In genomic region chr19:42325896-42326771, GRCh38 we compare ENCODE assay signal across 8 cellular contexts. TPM values are rescaled to one million over a fixed set of nuclear protein-coding genes. Genes with fewer than 3 reads are reported as not detected.
DNase-seq lines count a peak whose midpoint lies in the region; ATAC-seq and TF ChIP-seq lines count a peak whose summit lies in the region.

No MANE protein-coding gene starts in this region.

- ATAC-seq in GM21526 (IDR thresholded peaks at IDR 0.05; ENCODE audit: low FRiP score, unreplicated experiment) (peak; percentile 2), Right ventricle myocardium superior (ENCODE audit: poor library complexity) (peak; percentile 23), psoas muscle (peak; percentile 21 to 46 (median 29))

- H3K4me3 Mint-ChIP-seq in activated T-helper 2 cell treated with anti-CD3 and anti-CD28 coated beads, Interferon-gamma antibody, Interleukin-2, Interleukin-4, amounts not matched to agents 10 μg/mL and 5 μg/mL and 100 μg/mL, durations not matched to agents 14 hours and 24 hours and 36 hours (ENCODE audit: low read depth): peak overlapping the region; percentile 87

- H3F3A ChIP-seq in DOHH2 (ENCODE audit: control insufficient read depth, insufficient read depth): peaks cover 3% of the 10 kb centered on the region; the same call in 1 of the 2 replicates

- peaks cover 50% of the 10 kb centered on the region for H3K79me2 ChIP-seq in DOHH2 (ENCODE audit: control insufficient read depth, low read length)

- H3K27me3 ChIP-seq in DOHH2 (ENCODE audit: control insufficient read depth, low read length): no peaks in the 10 kb centered on the region
- H3K27me3 ChIP-seq in psoas muscle (ENCODE audit: insufficient read depth in 3 of 3, low read length in 2 of 3): peaks cover 0 to 22% (median 14%) of the 10 kb centered on the region in 3 donors

- no peaks in the 10 kb centered on the region for H3K9me3 ChIP-seq in DOHH2 (ENCODE audit: control insufficient read depth, insufficient read depth, low read length)
- no peaks in the 10 kb centered on the region for H3K9me3 ChIP-seq in KOPT-K1 (ENCODE audit: insufficient read depth, low read length, poor library complexity, severe bottlenecking)
- no peaks in the 10 kb centered on the region for H3K9me3 ChIP-seq in psoas muscle

- peaks cover 25% of the 10 kb centered on the region for H3K27me3 Mint-ChIP-seq in activated T-helper 2 cell treated with anti-CD3 and anti-CD28 coated beads, Interferon-gamma antibody, Interleukin-2, Interleukin-4, amounts not matched to agents 10 μg/mL and 5 μg/mL and 100 μg/mL, durations not matched to agents 14 hours and 24 hours and 36 hours (ENCODE audit: low read depth)

- 0 out of 2 replicates have a peak, but pooled peaks cover 4% of the 10 kb centered on the region for H4K20me1 ChIP-seq in DOHH2 (ENCODE audit: control insufficient read depth, insufficient read depth, low read depth, low read length)

- H3K27ac ChIP-seq in DOHH2 (ENCODE audit: low read depth, low read length): peak overlapping the region; percentile 42
- peak overlapping the region; percentile 75 for H3K27ac ChIP-seq in KOPT-K1 (ENCODE audit: low read depth, low read length, poor library complexity, severe bottlenecking)
- peak overlapping the region; percentile 77 for H3K27ac ChIP-seq in psoas muscle

- H3K4me1 ChIP-seq in DOHH2 (ENCODE audit: control insufficient read depth, low read length): peaks cover 27% of the 10 kb centered on the region
- H3K4me1 ChIP-seq in psoas muscle: peaks cover 17% of the 10 kb centered on the region

- 2 to 4% (median 4%) methylated on average over 37 of the region's 37 CpGs for WGBS in psoas muscle, 3 donors

- peak; percentile 56 for TF ChIP-seq CTCF in DOHH2 (IDR thresholded peaks at IDR 0.05; ENCODE audit: low read depth, low read length, poor library complexity, severe bottlenecking)
- peak; percentile 9 for TF ChIP-seq CTCF in psoas muscle (IDR thresholded peaks at IDR 0.05)

- H3K36me3 Mint-ChIP-seq in activated T-helper 2 cell treated with anti-CD3 and anti-CD28 coated beads, Interferon-gamma antibody, Interleukin-2, Interleukin-4, amounts not matched to agents 10 μg/mL and 5 μg/mL and 100 μg/mL, durations not matched to agents 14 hours and 24 hours and 36 hours (ENCODE audit: low read depth): no peaks in the 10 kb centered on the region

- no peaks in the 10 kb centered on the region for H3K9me3 Mint-ChIP-seq in activated T-helper 2 cell treated with anti-CD3 and anti-CD28 coated beads, Interferon-gamma antibody, Interleukin-2, Interleukin-4, amounts not matched to agents 10 μg/mL and 5 μg/mL and 100 μg/mL, durations not matched to agents 14 hours and 24 hours and 36 hours

- intact Hi-C loops in activated T-helper 2 cell treated with anti-CD3 and anti-CD28 coated beads, Interferon-gamma antibody, Interleukin-2, Interleukin-4, amounts not matched to agents 10 μg/mL and 5 μg/mL and 100 μg/mL, durations not matched to agents 14 hours and 24 hours and 36 hours (cut with micrococcal nuclease): loop anchor here (1.0 to 2.0 kb wide), 5 partner anchors 13 to 218 kb away; partner anchors contain the start of gene TMEM145
- intact Hi-C loops in Right ventricle myocardium superior (cut with DNase I): loop anchor here (10.0 kb wide), 1 partner anchor 191 kb away; the partner anchor contains the start of gene POU2F2
- intact Hi-C loops in psoas muscle (cut with DNase I): loop anchor here in 1 of 2 donors (5.0 kb wide), 1 partner anchor 194 kb away; the partner anchor contains the start of gene POU2F2

- H3K4me3 ChIP-seq in DOHH2 (ENCODE audit: low read length) (peak overlapping the region; percentile 93), psoas muscle (peak overlapping the region; percentile 91)

- peaks cover 12% of the 10 kb centered on the region for H3K4me1 Mint-ChIP-seq in activated T-helper 2 cell treated with anti-CD3 and anti-CD28 coated beads, Interferon-gamma antibody, Interleukin-2, Interleukin-4, amounts not matched to agents 10 μg/mL and 5 μg/mL and 100 μg/mL, durations not matched to agents 14 hours and 24 hours and 36 hours (ENCODE audit: low read depth)

- H3K27ac Mint-ChIP-seq in activated T-helper 2 cell treated with anti-CD3 and anti-CD28 coated beads, Interferon-gamma antibody, Interleukin-2, Interleukin-4, amounts not matched to agents 10 μg/mL and 5 μg/mL and 100 μg/mL, durations not matched to agents 14 hours and 24 hours and 36 hours: peak overlapping the region; percentile 34

- H3K9me2 ChIP-seq in DOHH2 (replicated peaks; ENCODE audit: control insufficient read depth, low read length): no peaks in the 10 kb centered on the region

- DNase-seq in activated T-helper 2 cell treated with anti-CD3 and anti-CD28 coated beads, Interferon-gamma antibody, Interleukin-2, Interleukin-4, amounts not matched to agents 10 μg/mL and 5 μg/mL and 100 μg/mL, durations not matched to agents 14 hours and 24 hours and 36 hours (ENCODE audit: low spot score): peak; percentile 23
- DNase-seq in Right ventricle myocardium superior (peak; percentile 56), psoas muscle (peak; percentile 41 to 68), putamen (ENCODE audit: low spot score) (no peak), NCI-H345 treated with DMSO at 0.1 percent for 48 hours (lab: John Stamatoyannopoulos, UW; ENCODE audit: unreplicated experiment) (no peak)

- H3K36me3 ChIP-seq in DOHH2 (ENCODE audit: control insufficient read depth, low read length): peaks cover 4% of the 10 kb centered on the region
- no peaks in the 10 kb centered on the region for H3K36me3 ChIP-seq in KOPT-K1 (ENCODE audit: insufficient read depth, low read length)
- no peaks in the 10 kb centered on the region for H3K36me3 ChIP-seq in psoas muscle (ENCODE audit: insufficient read depth in 1 of 2, low read depth in 1 of 2)

- H3K4me2 ChIP-seq in DOHH2 (ENCODE audit: low read length): peak overlapping the region; percentile 79

RNA-seq across cellular contexts. Expression of gene MEGF8, which starts 0.7 kb away (rescaled TPM):
- 9.7 and 10.3 TPM in 2 replicates for total RNA-seq in activated T-helper 2 cell treated with anti-CD3 and anti-CD28 coated beads, Interferon-gamma antibody, Interleukin-2, Interleukin-4, amounts not matched to agents 10 μg/mL and 5 μg/mL and 100 μg/mL, durations not matched to agents 14 hours and 24 hours and 36 hours
- total RNA-seq in Right ventricle myocardium superior (34.3 TPM), psoas muscle (10 to 100 TPM in 3 of 4 donors, 1 to 10 TPM in 1; 7.9 to 21.1 (median 16.8) TPM)
- polyA plus RNA-seq in psoas muscle: 1 to 10 TPM; 3.3 to 8.1 (median 4.3) TPM

RNA-seq across cellular contexts. Expression of gene TMEM145, which starts 13.0 kb away (rescaled TPM):
- total RNA-seq in activated T-helper 2 cell treated with anti-CD3 and anti-CD28 coated beads, Interferon-gamma antibody, Interleukin-2, Interleukin-4, amounts not matched to agents 10 μg/mL and 5 μg/mL and 100 μg/mL, durations not matched to agents 14 hours and 24 hours and 36 hours: 0.71 and 0.85 TPM in 2 replicates
- total RNA-seq in Right ventricle myocardium superior (0.11 TPM), psoas muscle (1 to 10 TPM in 1 of 4 donors, under 1 TPM in 2, not detected in 1; 0.50 to 1.1 (median 0.52) TPM)
- polyA plus RNA-seq in psoas muscle: 1 to 10 TPM in 1 of 3 donors, under 1 TPM in 2; 0.21 to 2.5 (median 0.57) TPM

RNA-seq across cellular contexts. Expression of gene PAFAH1B3, which starts 23.7 kb away (rescaled TPM):
- total RNA-seq in activated T-helper 2 cell treated with anti-CD3 and anti-CD28 coated beads, Interferon-gamma antibody, Interleukin-2, Interleukin-4, amounts not matched to agents 10 μg/mL and 5 μg/mL and 100 μg/mL, durations not matched to agents 14 hours and 24 hours and 36 hours: 49.3 and 50.9 TPM in 2 replicates
- 4.3 TPM for total RNA-seq in Right ventricle myocardium superior
- total RNA-seq in psoas muscle: 1 to 10 TPM; 4.0 to 7.4 (median 6.4) TPM
- 10 to 100 TPM; 12.8 to 17.1 (median 14.8) TPM for polyA plus RNA-seq in psoas muscle

RNA-seq across cellular contexts. Expression of gene PRR19, which starts 24.2 kb away (rescaled TPM):
- total RNA-seq in activated T-helper 2 cell treated with anti-CD3 and anti-CD28 coated beads, Interferon-gamma antibody, Interleukin-2, Interleukin-4, amounts not matched to agents 10 μg/mL and 5 μg/mL and 100 μg/mL, durations not matched to agents 14 hours and 24 hours and 36 hours: 0.74 and 0.91 TPM in 2 replicates
- total RNA-seq in Right ventricle myocardium superior: not detected
- under 1 TPM in 2 of 4 donors, not detected in 2; 0.19 to 0.51 TPM for total RNA-seq in psoas muscle
- under 1 TPM; 0.17 to 0.73 (median 0.60) TPM for polyA plus RNA-seq in psoas muscle

RNA-seq across cellular contexts. Expression of gene CIC, which starts 57.1 kb away (rescaled TPM):
- 68.3 and 69.3 TPM in 2 replicates for total RNA-seq in activated T-helper 2 cell treated with anti-CD3 and anti-CD28 coated beads, Interferon-gamma antibody, Interleukin-2, Interleukin-4, amounts not matched to agents 10 μg/mL and 5 μg/mL and 100 μg/mL, durations not matched to agents 14 hours and 24 hours and 36 hours
- total RNA-seq in Right ventricle myocardium superior (33.6 TPM), psoas muscle (10 to 100 TPM; 28.8 to 55.0 (median 44.2) TPM)
- polyA plus RNA-seq in psoas muscle: 10 to 100 TPM; 17.1 to 39.3 (median 18.1) TPM

Comparison
In these comparisons a context has a peak if more than half of its experiments do, and no peak if none do; other contexts are left out.
1. DNase-seq: peak in activated T-helper 2 cell treated with anti-CD3 and anti-CD28 coated beads, Interferon-gamma antibody, Interleukin-2, Interleukin-4, amounts not matched to agents 10 μg/mL and 5 μg/mL and 100 μg/mL, durations not matched to agents 14 hours and 24 hours and 36 hours (single experiment), Right ventricle myocardium superior (single experiment) and psoas muscle (2 of 2); none in putamen (single experiment) and NCI-H345 treated with DMSO at 0.1 percent for 48 hours (single experiment).
2. Peak in every context shown above with its lines, with median percentiles within 50 percentile points of each other: H3K27ac ChIP-seq and ATAC-seq.